In genomic region chr1:150236614-150236934, GRCh38 we compare ENCODE assay signal across 8 cellular contexts. TPM values are rescaled to one million over a fixed set of nuclear protein-coding genes. Genes with fewer than 3 reads are reported as not detected.
DNase-seq lines count a peak whose midpoint lies in the region; ATAC-seq and TF ChIP-seq lines count a peak whose summit lies in the region.

No MANE protein-coding gene starts in this region.

- DNase-seq in GM06990 (ENCODE audit: extremely low read depth, insufficient read length) (no peak), NT2/D1 (ENCODE audit: low read depth, low spot score) (no peak), fibroblast of villous mesenchyme (ENCODE audit: low read depth) (no peak), skeletal muscle cell (ENCODE audit: low read depth) (no peak), NOMO-1 treated with dmso at 0.1 percent for 144 hours (lab: John Stamatoyannopoulos, UW; ENCODE audit: unreplicated experiment) (no peak), NCI-H524 treated with DMSO at 0.1 percent for 48 hours (lab: John Stamatoyannopoulos, UW) (no peak)

- TF ChIP-seq CTCF in GM06990 (IDR thresholded peaks at IDR 0.05; ENCODE audit: insufficient read depth, low read length, poor library complexity, severe bottlenecking) (no peak), fibroblast of villous mesenchyme (IDR thresholded peaks at IDR 0.05; ENCODE audit: insufficient read depth, low read depth, low read length) (no peak)

- peak overlapping the region; percentile 92 for H3K4me3 ChIP-seq in GM06990 (replicated peaks; ENCODE audit: low read depth, low read length)
- peak overlapping the region; percentile 95 for H3K4me3 ChIP-seq in NT2/D1 (ENCODE audit: insufficient read length, low read depth)
- peak overlapping the region; percentile 84 for H3K4me3 ChIP-seq in fibroblast of villous mesenchyme (ENCODE audit: low read depth, low read length)
- H3K4me3 ChIP-seq in skeletal muscle cell (ENCODE audit: low read depth, low read length), result peak overlapping the region; percentile 91

- H3K27me3 ChIP-seq in GM06990 (replicated peaks; ENCODE audit: control insufficient read depth, insufficient read depth, low read length), result no peaks in the 10 kb centered on the region
- H3K27me3 ChIP-seq in NT2/D1 (ENCODE audit: insufficient read depth, insufficient read length), result no peaks in the 10 kb centered on the region

- H3K9me3 ChIP-seq in NT2/D1 (ENCODE audit: insufficient read depth, low read length), result no peaks in the 10 kb centered on the region

- no peaks in the 10 kb centered on the region for H3K36me3 ChIP-seq in GM06990 (ENCODE audit: control insufficient read depth, insufficient read depth, low read length)
- H3K36me3 ChIP-seq in NT2/D1 (ENCODE audit: insufficient read depth, insufficient read length, low read length), result peaks cover 3% of the 10 kb centered on the region

- H3K4me1 ChIP-seq in NT2/D1 (ENCODE audit: insufficient read depth, insufficient read length), result peaks cover 2% of the 10 kb centered on the region

- H3K9ac ChIP-seq in NT2/D1 (ENCODE audit: insufficient read length, low read depth), result peak overlapping the region; percentile 85

- ATAC-seq in GM21619 (IDR thresholded peaks at IDR 0.05; ENCODE audit: unreplicated experiment) (no peak), HG03342 (IDR thresholded peaks at IDR 0.05; ENCODE audit: unreplicated experiment) (no peak)

RNA-seq across cellular contexts. Expression of gene ANP32E, which starts 0.7 kb away (rescaled TPM):
- total RNA-seq in fibroblast of villous mesenchyme, result 27.4 and 30.7 TPM in 2 replicates

RNA-seq across cellular contexts. Expression of gene CA14, which starts 21.0 kb away (rescaled TPM):
- total RNA-seq in fibroblast of villous mesenchyme, result not detected in 2 replicates

RNA-seq across cellular contexts. Expression of gene APH1A, which starts 32.2 kb away (rescaled TPM):
- 84.4 and 103 TPM in 2 replicates for total RNA-seq in fibroblast of villous mesenchyme

RNA-seq across cellular contexts. Expression of gene C1orf54, which starts 36.0 kb away (rescaled TPM):
- 7.3 and 13.5 TPM in 2 replicates for total RNA-seq in fibroblast of villous mesenchyme

RNA-seq across cellular contexts. Expression of gene CIART, which starts 45.8 kb away (rescaled TPM):
- 6.5 and 8.1 TPM in 2 replicates for total RNA-seq in fibroblast of villous mesenchyme
